ENCODE assay signal across 24 cellular contexts in genomic region chr1:220184503-220184902, GRCh38.
"Had no signal": no experiment of that assay in that cellular context is flagged by ENCODE, and none has a peak within 500 bp of the region (broad histone marks: within the 10 kb centered on the region; RNA-seq: fewer than 3 reads in every experiment).

No MANE protein-coding gene starts in this region.

- H3K9me3 ChIP-seq: neutrophil, stomach, suprapubic skin, tibial nerve had no signal

- H3K9ac ChIP-seq: parathyroid adenoma had no signal

- H3K27me3 ChIP-seq: brain microvascular endothelial cell, heart right ventricle, neutrophil, stomach, suprapubic skin, tibial nerve had no signal

- H3K4me3 ChIP-seq: coronary artery, heart right ventricle, smooth muscle cell, stomach, suprapubic skin, tibial nerve had no signal

- H3K79me2 ChIP-seq: parathyroid adenoma had no signal

- FAIRE-seq: keratinocyte had no signal

- H2AFZ ChIP-seq: parathyroid adenoma had no signal

- H3K27ac ChIP-seq: brain microvascular endothelial cell, coronary artery, epithelial cell of prostate, heart right ventricle, neutrophil, parathyroid adenoma, stomach, suprapubic skin, tibial nerve had no signal

- ATAC-seq: activated CD8-positive, alpha-beta memory T cell treated with anti-CD3 and anti-CD28 coated beads, Interleukin-2, amount 10 ng/mL, durations not matched to agents 7 days and 5 days; heart right ventricle; left colon; right cardiac atrium; stimulated activated memory B cell treated with anti-CD40 and anti-IgM and Interleukin-4, amounts not matched to agents 10 μg/mL and 1 μg/mL and 100 μg/mL, for 72 hours had no signal

- DNase-seq: activated CD4-positive, alpha-beta memory T cell treated with anti-CD3 and anti-CD28 coated beads, Interleukin-2, amount 10 ng/mL, durations not matched to agents 7 days and 5 days; activated CD4-positive, alpha-beta T cell treated with anti-CD3 and anti-CD28 coated beads for 48 hours; activated CD8-positive, alpha-beta memory T cell treated with anti-CD3 and anti-CD28 coated beads, Interleukin-2, amount 10 ng/mL, durations not matched to agents 7 days and 5 days; activated gamma-delta T cell treated with Interleukin-2 at 50 U/mL for 16 hours; activated T-cell treated with anti-CD3 and anti-CD28 coated beads for 4 hours; aorta; brain microvascular endothelial cell; caudate nucleus; endodermal cell; foreskin fibroblast; heart right ventricle; left colon; right cardiac atrium; stimulated activated CD4-positive, alpha-beta T cell treated with anti-CD3 and anti-CD28 coated beads, Interleukin-15, amount 100 ng/mL, for 24 hours; stomach had no signal

- H3K4me1 ChIP-seq: heart right ventricle, parathyroid adenoma, stomach, suprapubic skin, tibial nerve had no signal

- H3K4me2 ChIP-seq: smooth muscle cell had no signal
